11 cellular contexts compared by ENCODE assay signal in genomic region chr9:119370816-119371215, GRCh38. TPM values are rescaled to one million over a fixed set of nuclear protein-coding genes. Genes with fewer than 3 reads are reported as not detected.
DNase-seq lines count a peak whose midpoint lies in the region; ATAC-seq, FAIRE-seq and TF ChIP-seq lines count a peak whose summit lies in the region.
"Had no signal": no experiment of that assay in that cellular context is flagged by ENCODE, and none has a peak within 500 bp of the region (broad histone marks: within the 10 kb centered on the region; RNA-seq: fewer than 3 reads in every experiment).

No MANE protein-coding gene starts in this region.

- H3K4me2 ChIP-seq in HepG2 (ENCODE audit: low read depth, low read length), result no peak overlapping the region
- H3K4me2 ChIP-seq: KMS-11 had no signal

- no peak for TF ChIP-seq RAD21 in HepG2 (CRISPR knock-in tag; IDR thresholded peaks at IDR 0.05)

- no peak overlapping the region for H3K4me3 Mint-ChIP-seq in activated T-cell treated with anti-CD3 and anti-CD28 coated beads, Interleukin-2, amount 50 U/mL, for 24 hours
- H3K4me3 Mint-ChIP-seq: activated T-cell treated with anti-CD3 and anti-CD28 coated beads, Interleukin-2, amount 50 U/mL, for 4 hours had no signal

- intact Hi-C loops in body of pancreas (cut with DNase I), result no loop called here
- intact Hi-C loops in HepG2 (cut with micrococcal nuclease; ENCODE audit: unreplicated experiment), result no loop called here

- TF ChIP-seq POLR2A in body of pancreas (IDR thresholded peaks at IDR 0.05), result no peak
- TF ChIP-seq POLR2A in HepG2 (IDR thresholded peaks at IDR 0.05; ENCODE audit: insufficient read depth in 1 of 2, low read depth in 2 of 2, low read length in 2 of 2), result no peak

- H3K27ac ChIP-seq in HUES48 (ENCODE audit: low read depth, low read length) (no peak overlapping the region), body of pancreas (no peak overlapping the region), HepG2 (ENCODE audit: extremely low read length, insufficient read depth, low read length) (no peak overlapping the region)
- H3K27ac ChIP-seq: KMS-11 had no signal

- no peaks in the 10 kb centered on the region for H3K9me3 ChIP-seq in HUES48 (ENCODE audit: control insufficient read depth, insufficient read depth, low read length)
- no peaks in the 10 kb centered on the region for H3K9me3 ChIP-seq in body of pancreas
- H3K9me3 ChIP-seq in HepG2 (ENCODE audit: low read length), result no peaks in the 10 kb centered on the region

- H3K27me3 ChIP-seq in HUES48 (ENCODE audit: control insufficient read depth, insufficient read depth, low read length) (peaks cover 22% of the 10 kb centered on the region), body of pancreas (peaks cover 0 to 19% of the 10 kb centered on the region in 2 donors), HepG2 (ENCODE audit: control insufficient read depth in 1 of 2, insufficient read depth in 2 of 2, low read length in 2 of 2) (no peaks in the 10 kb centered on the region)

- DNase-seq in CD1c-positive myeloid dendritic cell (ENCODE audit: extremely low spot score), result peak; percentile 1
- peak; percentile 12 to 46 (median 30) for DNase-seq in body of pancreas
- peak; percentile 4 for DNase-seq in HepG2 (ENCODE audit: low spot score)
- DNase-seq in SKM-1 treated with dmso at 0.1 percent for 144 hours (lab: John Stamatoyannopoulos, UW; ENCODE audit: unreplicated experiment), result no peak
- DNase-seq in NCI-H1105 (lab: John Stamatoyannopoulos, UW), result no peak
- DNase-seq in activated T-cell treated with anti-CD3 and anti-CD28 coated beads, Interleukin-2, amount 50 U/mL, for 24 hours, result no peak
- no peak for DNase-seq in AML-193 (lab: John Stamatoyannopoulos, UW)
- DNase-seq: activated T-cell treated with anti-CD3 and anti-CD28 coated beads, Interleukin-2, amount 50 U/mL, for 4 hours had no signal

- in situ Hi-C loops in HepG2 (cut with HindIII; ENCODE audit: extremely low pct_ligation_motif_present, low pct_unique_long_range_greater_than_20kb), result loop anchor here (25.0 kb wide), 1 partner anchor 1209 kb away; no protein-coding TSS in a partner anchor

- TF ChIP-seq CTCF in body of pancreas (IDR thresholded peaks at IDR 0.05) (no peak), HepG2 (CRISPR knock-in tag; IDR thresholded peaks at IDR 0.05) (no peak)

- H3K36me3 ChIP-seq in HUES48 (ENCODE audit: control insufficient read depth, insufficient read depth, low read length) (no peaks in the 10 kb centered on the region), body of pancreas (replicated peaks in 1 of 2; ENCODE audit: insufficient read depth in 1 of 2, low read depth in 2 of 2) (no peaks in the 10 kb centered on the region), HepG2 (replicated peaks in 1 of 2; ENCODE audit: control insufficient read depth in 1 of 2, insufficient read depth in 2 of 2, low read length in 2 of 2) (no peaks in the 10 kb centered on the region)

- H3K4me3 ChIP-seq in HUES48 (ENCODE audit: low read depth, low read length) (peak overlapping the region; percentile 42; the same call in 1 of the 2 replicates), body of pancreas (no peak overlapping the region), HepG2 (replicated peaks in 1 of 3; ENCODE audit: insufficient read depth in 1 of 3, low read depth in 2 of 3, low read length in 3 of 3) (no peak overlapping the region)

- TF ChIP-seq EP300 in HepG2 (IDR thresholded peaks at IDR 0.05; ENCODE audit: low read depth in 2 of 2, low read length in 2 of 2), result no peak
- no peak for TF ChIP-seq EP300 in HepG2 (CRISPR knock-in tag; IDR thresholded peaks at IDR 0.05; ENCODE audit: borderline replicate concordance)

- POLR2A ChIA-PET in HepG2 (lab: Yijun Ruan, JAX), result no interaction called here

- WGBS in body of pancreas, 2 donors, result 3 to 5% methylated on average over 8 of the region's 8 CpGs
- 1% methylated on average over 8 of the region's 8 CpGs for WGBS in HepG2 (ENCODE audit: low lambda C conversion rate)

- peaks cover 4% of the 10 kb centered on the region for H3K4me1 Mint-ChIP-seq in activated T-cell treated with anti-CD3 and anti-CD28 coated beads, Interleukin-2, amount 50 U/mL, for 24 hours (ENCODE audit: low read depth)

- peaks cover 19% of the 10 kb centered on the region for H3K9me3 Mint-ChIP-seq in activated T-cell treated with anti-CD3 and anti-CD28 coated beads, Interleukin-2, amount 50 U/mL, for 24 hours

- peaks cover 50% of the 10 kb centered on the region for H3K27me3 Mint-ChIP-seq in activated T-cell treated with anti-CD3 and anti-CD28 coated beads, Interleukin-2, amount 50 U/mL, for 24 hours

- H3K4me1 ChIP-seq in HUES48 (ENCODE audit: control insufficient read depth, insufficient read depth, low read length) (peaks cover 27% of the 10 kb centered on the region), body of pancreas (peaks cover 14% of the 10 kb centered on the region), HepG2 (ENCODE audit: insufficient read depth, low read length) (no peaks in the 10 kb centered on the region)

- no TSS peak for BruUV-seq in HepG2 (replicated peaks; lab: Mats Ljungman, UMichigan)

- ATAC-seq in body of pancreas, result no peak
- peak; percentile 43; the same call in 2 of the 3 replicates for ATAC-seq in HepG2
- ATAC-seq: activated T-cell treated with anti-CD3 and anti-CD28 coated beads, Interleukin-2, amount 50 U/mL, for 4 hours had no signal

- H3K79me2 ChIP-seq in HepG2 (ENCODE audit: insufficient read depth, low read length), result no peaks in the 10 kb centered on the region

- no peak overlapping the region for H2AFZ ChIP-seq in HepG2 (ENCODE audit: low read length)

- no peaks in the 10 kb centered on the region for H3K36me3 Mint-ChIP-seq in activated T-cell treated with anti-CD3 and anti-CD28 coated beads, Interleukin-2, amount 50 U/mL, for 24 hours (ENCODE audit: low read depth)

- no peaks in the 10 kb centered on the region for H4K20me1 ChIP-seq in HepG2 (ENCODE audit: insufficient read depth, low read length)

- H3K9ac ChIP-seq in HUES48 (ENCODE audit: low read depth, low read length) (no peak overlapping the region), HepG2 (ENCODE audit: insufficient read depth, low read depth, low read length) (no peak overlapping the region)
- H3K9ac ChIP-seq: KMS-11 had no signal

- no peak overlapping the region for H3K27ac Mint-ChIP-seq in activated T-cell treated with anti-CD3 and anti-CD28 coated beads, Interleukin-2, amount 50 U/mL, for 24 hours

- FAIRE-seq in HepG2 (lab: Jason Lieb, UNC), result no peak

- CTCF ChIA-PET in HepG2 (lab: Yijun Ruan, JAX; ENCODE audit: low intra/inter-chr PET ratio, low total read pairs), result no interaction called here

TF ChIP-seq in HepG2, 621 proteins besides CTCF, POLR2A, EP300 and RAD21 (continues in another document):
- TF ChIP-seq ZNF230 (CRISPR knock-in tag; IDR thresholded peaks at IDR 0.05), result no peak
- TF ChIP-seq ZNF264 (CRISPR knock-in tag; IDR thresholded peaks at IDR 0.05), result 0 out of 2 replicates have a peak, but pooled peaks have one; percentile 43
- peak; percentile 96 for TF ChIP-seq MIER2 (CRISPR knock-in tag; IDR thresholded peaks at IDR 0.05)
- TF ChIP-seq ATF5 (CRISPR knock-in tag; IDR thresholded peaks at IDR 0.05; ENCODE audit: low read depth), result no peak

RNA-seq across cellular contexts. Expression of gene BRINP1, which starts 1.6 kb away (rescaled TPM):
- total RNA-seq in body of pancreas, result 1 to 10 TPM in 1 of 2 donors, not detected in 1; 1.0 TPM
- not detected in 2 replicates for total RNA-seq in HepG2 (2016; rRNA removed; fragmentation: Illumina TruSeq; extraction: Trizol)
- not detected in 2 replicates for total RNA-seq in HepG2 (2016; cell fraction: cytosol; rRNA removed; fragmentation: Illumina TruSeq; extraction: Trizol; ENCODE audit: low read depth)
- total RNA-seq in HepG2 (2016; cell fraction: insoluble cytoplasmic fraction; rRNA removed; fragmentation: Illumina TruSeq; extraction: Trizol), result not detected in 2 replicates
- not detected in 2 replicates for total RNA-seq in HepG2 (2016; cell fraction: membrane; rRNA removed; fragmentation: Illumina TruSeq; extraction: Trizol)
- total RNA-seq in HepG2 (2016; cell fraction: nucleus; rRNA removed; fragmentation: Illumina TruSeq; extraction: Trizol), result not detected in 2 replicates
- not detected in 2 replicates for polyA plus RNA-seq in HepG2 (2011; rRNA removed)
- polyA plus RNA-seq in HepG2 (2011; cell fraction: cytosol; rRNA removed), result not detected in 2 replicates
- not detected in 2 replicates for polyA plus RNA-seq in HepG2 (2011; cell fraction: nucleus; rRNA removed)
- polyA plus RNA-seq in HepG2 (2012), result not detected in 2 replicates
- polyA plus RNA-seq in HepG2 (2016; cell fraction: cytosol; fragmentation: Illumina TruSeq; extraction: Trizol; ENCODE audit: low read depth), result not detected in 2 replicates
- not detected in 2 replicates for polyA plus RNA-seq in HepG2 (2016; cell fraction: insoluble cytoplasmic fraction; fragmentation: Illumina TruSeq; extraction: Trizol; ENCODE audit: low read depth)
- not detected in 2 replicates for polyA plus RNA-seq in HepG2 (2016; cell fraction: membrane; fragmentation: Illumina TruSeq; extraction: Trizol; ENCODE audit: low read depth)
- polyA plus RNA-seq in HepG2 (2016; cell fraction: nucleus; fragmentation: Illumina TruSeq; extraction: Trizol; ENCODE audit: insufficient read depth, low read depth), result not detected in 2 replicates
- polyA minus RNA-seq in HepG2 (2011; rRNA and poly(A)+ RNA removed; ENCODE audit: low replicate concordance), result 0.09 TPM in 1 of 2 replicates, not detected in the other
- polyA minus RNA-seq in HepG2 (2011; cell fraction: cytosol; rRNA and poly(A)+ RNA removed), result not detected in 2 replicates
- not detected in 2 replicates for polyA minus RNA-seq in HepG2 (2011; cell fraction: nucleus; rRNA and poly(A)+ RNA removed)
- total RNA-seq: activated T-cell treated with anti-CD3 and anti-CD28 coated beads, Interleukin-2, amount 50 U/mL, for 4 hours; mononuclear cell had no signal

Comparison
In these comparisons a context has a peak if more than half of its experiments do, and no peak if none do; other contexts are left out.
1. DNase-seq: peak in CD1c-positive myeloid dendritic cell (single experiment), body of pancreas (4 of 4) and HepG2 (single experiment); none in SKM-1 treated with dmso at 0.1 percent for 144 hours (single experiment), NCI-H1105 (single experiment), activated T-cell treated with anti-CD3 and anti-CD28 coated beads, Interleukin-2, amount 50 U/mL, for 24 hours (single experiment) and AML-193 (0 of 2).